In genomic region chr9:126157826-126158431, GRCh38 we compare ENCODE assay signal across 9 cellular contexts.
"Had no signal": no experiment of that assay in that cellular context is flagged by ENCODE, and none has a peak within 500 bp of the region (broad histone marks: within the 10 kb centered on the region; RNA-seq: fewer than 3 reads in every experiment).

No MANE protein-coding gene starts in this region.

- ATAC-seq: activated T-cell treated with anti-CD3 and anti-CD28 coated beads, Interleukin-2, amount 50 U/mL, for 72 hours; foreskin keratinocyte; natural killer cell had no signal

- H3K27me3 ChIP-seq: ascending aorta had no signal

- H3K9me3 ChIP-seq: ascending aorta, tibial artery had no signal

- H3K27ac ChIP-seq: ascending aorta, foreskin keratinocyte, tibial artery had no signal

- H3K36me3 ChIP-seq: ascending aorta, tibial artery had no signal

- H3K4me1 ChIP-seq: ascending aorta, foreskin keratinocyte, tibial artery had no signal

- H3K4me3 ChIP-seq: ascending aorta, tibial artery had no signal

- DNase-seq: activated B cell treated with CpG ODN at 0.5 μM for 24 hours; activated T-cell treated with anti-CD3 and anti-CD28 coated beads, Interleukin-2, amount 50 U/mL, for 72 hours; foreskin keratinocyte; mammary epithelial cell; natural killer cell; stimulated activated CD4-positive, alpha-beta T cell treated with anti-CD3 and anti-CD28 coated beads, Interleukin-4, amount 100 ng/mL, for 4 hours; T-helper 2 cell; tibial artery had no signal
